In the genomic region with DNA sequence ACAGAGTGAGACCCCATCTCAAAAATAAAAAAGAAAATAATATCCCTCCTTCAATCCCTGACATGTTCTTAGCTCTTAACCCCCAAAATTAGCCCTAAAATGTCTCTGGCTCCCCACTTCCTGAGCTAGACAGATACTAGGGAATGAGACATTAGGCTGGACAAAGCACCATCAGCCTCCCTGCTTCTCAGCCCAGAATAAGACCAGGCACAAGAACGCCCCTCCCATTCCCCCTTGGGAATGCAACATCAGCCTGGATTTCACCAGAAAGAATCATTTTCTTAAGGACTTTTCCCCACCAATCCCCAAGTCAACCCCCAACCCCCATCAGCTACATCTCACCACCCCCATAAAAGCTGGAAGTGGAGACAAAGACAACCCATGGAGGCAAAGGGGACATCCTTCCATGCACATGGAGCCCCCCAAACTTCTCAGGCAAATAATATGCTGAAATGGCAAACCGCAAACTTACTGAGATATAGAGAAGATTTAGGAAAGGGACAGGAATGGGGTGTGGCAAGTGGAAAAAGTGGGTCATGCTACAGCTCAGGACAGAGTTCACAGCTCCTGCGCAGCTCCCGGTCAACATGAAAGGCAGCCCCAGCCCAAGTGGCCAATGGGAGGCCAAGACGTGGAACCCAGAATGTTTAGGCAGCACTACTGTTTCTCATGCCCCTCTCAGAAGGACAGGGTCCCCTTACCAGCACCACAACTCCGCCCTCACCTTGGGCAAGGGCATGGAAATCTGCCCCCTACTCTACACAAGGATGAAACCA, we compare ENCODE assay signal across 8 cellular contexts. TPM values are rescaled to one million over a fixed set of nuclear protein-coding genes. Genes with fewer than 3 reads are reported as not detected.
A peak's percentile ranks its signal among the peaks of the same experiment; 100 is the strongest.
DNase-seq lines count a peak whose midpoint lies in the region; ATAC-seq, FAIRE-seq and TF ChIP-seq lines count a peak whose summit lies in the region.

No MANE protein-coding gene starts in this region.

- no peaks in the 10 kb centered on the region for H3K27me3 Mint-ChIP-seq in T-cell
- H3K27me3 Mint-ChIP-seq in T-helper 17 cell: no peaks in the 10 kb centered on the region

- DNase-seq in GM19239 (ENCODE audit: insufficient read length, low spot score) (no peak), T-cell (no peak), fibroblast of the aortic adventitia (ENCODE audit: low read depth) (peak; percentile 59), mesenteric fat pad (ENCODE audit: low spot score) (no peak), NCI-H146 treated with DMSO at 0.1 percent for 48 hours (lab: John Stamatoyannopoulos, UW; ENCODE audit: unreplicated experiment) (no peak), T-helper 17 cell (no peak)

- no peak overlapping the region for H3K4me3 Mint-ChIP-seq in T-cell
- H3K4me3 Mint-ChIP-seq in T-helper 17 cell: no peak overlapping the region

- peak overlapping the region; percentile 90 for H3K27ac ChIP-seq in skeletal muscle tissue (ENCODE audit: low read depth, low read length)

- H3K27ac Mint-ChIP-seq in T-cell (peak overlapping the region; percentile 90 to 91), T-helper 17 cell (no peak overlapping the region)

- CTCF ChIA-PET in T-cell (lab: Charles Lee): interaction anchor here in 1 of 2 donors (0.7 kb wide), 1 partner anchor 174 kb away, joined by 4 read pairs; no protein-coding TSS in a partner anchor

- ATAC-seq in T-cell (replicated peaks in 1 of 4) (no peak), T-helper 17 cell (no peak), HG02840 (IDR thresholded peaks at IDR 0.05; ENCODE audit: low FRiP score, unreplicated experiment) (no peak)

- POLR2A ChIA-PET in T-cell (lab: Charles Lee): interaction anchor here (0.5 to 0.7 kb wide), 5 partner anchors 9 to 400 kb away, joined by 3 to 6 read pairs (median 3); a partner anchor contains a TSS

- H3K9me3 ChIP-seq in skeletal muscle tissue (ENCODE audit: control insufficient read depth in 3 of 3, low read length in 3 of 3) (no peaks in the 10 kb centered on the region), T-helper 17 cell (ENCODE audit: control insufficient read depth, low read length, poor library complexity, severe bottlenecking) (no peaks in the 10 kb centered on the region)

- FAIRE-seq in GM19239 (lab: Jason Lieb, UNC): peak; percentile 74

- peak overlapping the region; percentile 52 to 85 (median 57) for H3K9ac ChIP-seq in skeletal muscle tissue (ENCODE audit: low read depth in 1 of 3, low read length in 3 of 3)

- H3K36me3 ChIP-seq in skeletal muscle tissue (ENCODE audit: control insufficient read depth in 3 of 3, insufficient read depth in 3 of 3, low read length in 3 of 3): peaks cover 32 to 44% (median 40%) of the 10 kb centered on the region in 3 donors

- no peaks in the 10 kb centered on the region for H3K27me3 ChIP-seq in skeletal muscle tissue (ENCODE audit: control insufficient read depth in 3 of 3, insufficient read depth in 3 of 3, low read length in 3 of 3)

- H3K36me3 Mint-ChIP-seq in T-cell (peaks cover 43% of the 10 kb centered on the region), T-helper 17 cell (ENCODE audit: low read depth) (peaks cover 9% of the 10 kb centered on the region)

- no peaks in the 10 kb centered on the region for H3K9me3 Mint-ChIP-seq in T-cell

- TF ChIP-seq CTCF in fibroblast of the aortic adventitia (IDR thresholded peaks at IDR 0.05; ENCODE audit: insufficient read depth, low read length): no peak

- H3K4me1 ChIP-seq in skeletal muscle tissue (ENCODE audit: control insufficient read depth in 3 of 3, insufficient read depth in 3 of 3, low read length in 3 of 3): peaks cover 34 to 44% (median 42%) of the 10 kb centered on the region in 3 donors

- peak overlapping the region; percentile 74 for H3K4me3 ChIP-seq in fibroblast of the aortic adventitia (ENCODE audit: low read depth, low read length)
- peak overlapping the region; percentile 81 to 89 (median 83) for H3K4me3 ChIP-seq in skeletal muscle tissue (ENCODE audit: low read length in 3 of 3)

- H3K4me1 Mint-ChIP-seq in T-cell (peaks cover 44 to 56% (median 52%) of the 10 kb centered on the region in 3 donors), T-helper 17 cell (peaks cover 47% of the 10 kb centered on the region)

RNA-seq across cellular contexts. Expression of a gene that starts 2.7 kb away (rescaled TPM):
- total RNA-seq in T-cell (100 to 1,000 TPM; 236 to 392 (median 258) TPM), fibroblast of the aortic adventitia (ENCODE audit: low replicate concordance) (161 and 462 TPM in 2 replicates), skeletal muscle tissue (211 TPM), mesenteric fat pad (218 TPM), T-helper 17 cell (100 to 1,000 TPM; 461 to 574 TPM)

RNA-seq across cellular contexts. Expression of a gene that starts 31.3 kb away (rescaled TPM):
- total RNA-seq in T-cell (10 to 100 TPM in 4 of 5 donors, 1 to 10 TPM in 1; 5.8 to 16.0 (median 14.9) TPM), fibroblast of the aortic adventitia (ENCODE audit: low replicate concordance) (not detected in 2 replicates), skeletal muscle tissue (1.0 TPM), mesenteric fat pad (2.5 TPM), T-helper 17 cell (1 to 10 TPM; 2.9 to 8.1 TPM)

RNA-seq across cellular contexts. Expression of a gene that starts 36.4 kb away (rescaled TPM):
- total RNA-seq in T-cell: 100 to 1,000 TPM in 1 of 5 donors, 10 to 100 TPM in 4; 69.6 to 107 (median 93.1) TPM
- total RNA-seq in fibroblast of the aortic adventitia (ENCODE audit: low replicate concordance): 24.0 and 54.6 TPM in 2 replicates
- 6.3 TPM for total RNA-seq in skeletal muscle tissue
- total RNA-seq in mesenteric fat pad: 56.0 TPM
- 100 to 1,000 TPM in 1 of 2 donors, 10 to 100 TPM in 1; 90.0 to 122 TPM for total RNA-seq in T-helper 17 cell

RNA-seq across cellular contexts. Expression of a gene that starts 42.8 kb away (rescaled TPM):
- total RNA-seq in T-cell (10 to 100 TPM in 1 of 5 donors, 1 to 10 TPM in 4; 2.4 to 11.1 (median 6.5) TPM), fibroblast of the aortic adventitia (ENCODE audit: low replicate concordance) (0.36 and 0.49 TPM in 2 replicates), skeletal muscle tissue (1.0 TPM), mesenteric fat pad (2.5 TPM), T-helper 17 cell (10 to 100 TPM in 1 of 2 donors, 1 to 10 TPM in 1; 3.4 to 90.0 TPM)

RNA-seq across cellular contexts. Expression of a gene that starts 48.6 kb away (rescaled TPM):
- total RNA-seq in T-cell (10 to 100 TPM; 30.4 to 59.8 (median 59.7) TPM), fibroblast of the aortic adventitia (ENCODE audit: low replicate concordance) (12.7 and 17.2 TPM in 2 replicates), skeletal muscle tissue (8.9 TPM), mesenteric fat pad (22.5 TPM), T-helper 17 cell (10 to 100 TPM; 29.3 to 37.3 TPM)
